Comparison of ENCODE assay signal across 8 cellular contexts in genomic region chr15:78265137-78265460, GRCh38. TPM values are rescaled to one million over a fixed set of nuclear protein-coding genes. Genes with fewer than 3 reads are reported as not detected.
DNase-seq lines count a peak whose midpoint lies in the region; ATAC-seq and FAIRE-seq lines count a peak whose summit lies in the region.

No MANE protein-coding gene starts in this region.

- peak overlapping the region; percentile 89 for H3K27ac Mint-ChIP-seq in stimulated activated naive CD8-positive, alpha-beta T cell treated with anti-CD3 and anti-CD28 coated beads, Interleukin-15, Interleukin-2, amounts not matched to agents 100 ng/mL and 50 ng/mL, for 24 hours

- H3K4me3 Mint-ChIP-seq in stimulated activated naive CD8-positive, alpha-beta T cell treated with anti-CD3 and anti-CD28 coated beads, Interleukin-15, Interleukin-2, amounts not matched to agents 100 ng/mL and 50 ng/mL, for 24 hours = peak overlapping the region; percentile 88

- no peak for DNase-seq in stimulated activated naive CD8-positive, alpha-beta T cell treated with anti-CD3 and anti-CD28 coated beads, Interleukin-15, Interleukin-2, amounts not matched to agents 100 U/mL and 50 U/mL, for 24 hours
- no peak for DNase-seq in NCI-H2227 (lab: John Stamatoyannopoulos, UW; ENCODE audit: unreplicated experiment)
- DNase-seq in urothelium cell line (ENCODE audit: low spot score) = no peak

- no peak for ATAC-seq in stimulated activated naive CD8-positive, alpha-beta T cell treated with anti-CD3 and anti-CD28 coated beads, Interleukin-15, Interleukin-2, amounts not matched to agents 100 U/mL and 50 U/mL, for 24 hours
- ATAC-seq in HG02885 (IDR thresholded peaks at IDR 0.05; ENCODE audit: poor library complexity, unreplicated experiment) (no peak), HG02610 (IDR thresholded peaks at IDR 0.05; ENCODE audit: unreplicated experiment) (no peak)

- H3K4me1 Mint-ChIP-seq in stimulated activated naive CD8-positive, alpha-beta T cell treated with anti-CD3 and anti-CD28 coated beads, Interleukin-15, Interleukin-2, amounts not matched to agents 100 ng/mL and 50 ng/mL, for 24 hours (ENCODE audit: low read depth) = peaks cover 29% of the 10 kb centered on the region

- H3K9me3 ChIP-seq in ectodermal cell (ENCODE audit: control insufficient read depth, low read length) (no peaks in the 10 kb centered on the region), muscle layer of duodenum (ENCODE audit: control insufficient read depth in 1 of 2, low read length in 2 of 2) (no peaks in the 10 kb centered on the region)

- H3K4me1 ChIP-seq in ectodermal cell (ENCODE audit: control insufficient read depth, insufficient read depth, low read length) (no peaks in the 10 kb centered on the region), muscle layer of duodenum (ENCODE audit: control insufficient read depth in 1 of 2, insufficient read depth in 2 of 2, low read length in 2 of 2) (peaks cover 9 to 13% of the 10 kb centered on the region in 2 donors)

- no peak for FAIRE-seq in urothelium cell line (lab: Jason Lieb, UNC)

- no peak overlapping the region for H3K27ac ChIP-seq in ectodermal cell (ENCODE audit: insufficient read depth, low read depth, low read length, poor library complexity, severe bottlenecking)
- H3K27ac ChIP-seq in muscle layer of duodenum (ENCODE audit: low read length) = peak overlapping the region; percentile 65

- H3K27me3 ChIP-seq in ectodermal cell (ENCODE audit: control insufficient read depth, insufficient read depth, low read length, poor library complexity, severe bottlenecking) (peaks cover 44% of the 10 kb centered on the region), muscle layer of duodenum (ENCODE audit: low read depth, low read length) (no peaks in the 10 kb centered on the region)

- H3K9me3 Mint-ChIP-seq in stimulated activated naive CD8-positive, alpha-beta T cell treated with anti-CD3 and anti-CD28 coated beads, Interleukin-15, Interleukin-2, amounts not matched to agents 100 ng/mL and 50 ng/mL, for 24 hours = no peaks in the 10 kb centered on the region

- peak overlapping the region; percentile 31 for H3K4me3 ChIP-seq in ectodermal cell (ENCODE audit: insufficient read depth, low read depth, low read length)
- peak overlapping the region; percentile 66 to 69 for H3K4me3 ChIP-seq in muscle layer of duodenum (ENCODE audit: low read depth in 1 of 2, low read length in 2 of 2)

- H3K27me3 Mint-ChIP-seq in stimulated activated naive CD8-positive, alpha-beta T cell treated with anti-CD3 and anti-CD28 coated beads, Interleukin-15, Interleukin-2, amounts not matched to agents 100 ng/mL and 50 ng/mL, for 24 hours = no peaks in the 10 kb centered on the region

- WGBS in ectodermal cell, 2 experiments = 72 to 74% methylated on average over 12 of the region's 12 CpGs

- peaks cover 23% of the 10 kb centered on the region for H3K36me3 Mint-ChIP-seq in stimulated activated naive CD8-positive, alpha-beta T cell treated with anti-CD3 and anti-CD28 coated beads, Interleukin-15, Interleukin-2, amounts not matched to agents 100 ng/mL and 50 ng/mL, for 24 hours (ENCODE audit: low read depth)

- H3K36me3 ChIP-seq in ectodermal cell (ENCODE audit: control insufficient read depth, insufficient read depth, low read length) (no peaks in the 10 kb centered on the region), muscle layer of duodenum (ENCODE audit: control insufficient read depth in 1 of 2, insufficient read depth in 2 of 2, low read length in 2 of 2) (no peaks in the 10 kb centered on the region)

RNA-seq across cellular contexts. Expression of gene DNAJA4, which starts 0.7 kb away (rescaled TPM):
- polyA plus RNA-seq in ectodermal cell (2013, experiment 1 of 4) = 1.3 TPM
- polyA plus RNA-seq in ectodermal cell (2013, experiment 2 of 4) = 2.0 TPM
- polyA plus RNA-seq in ectodermal cell (2013, experiment 3 of 4) = 1.1 TPM
- polyA plus RNA-seq in ectodermal cell (2013, experiment 4 of 4) = 1.9 TPM

RNA-seq across cellular contexts. Expression of gene ACSBG1, which starts 30.7 kb away (rescaled TPM):
- 0.70 TPM for polyA plus RNA-seq in ectodermal cell (2013, experiment 1 of 4)
- 0.44 TPM for polyA plus RNA-seq in ectodermal cell (2013, experiment 2 of 4)
- 0.59 TPM for polyA plus RNA-seq in ectodermal cell (2013, experiment 3 of 4)
- 0.81 TPM for polyA plus RNA-seq in ectodermal cell (2013, experiment 4 of 4)

RNA-seq across cellular contexts. Expression of gene SKIC8, which starts 34.3 kb away (rescaled TPM):
- polyA plus RNA-seq in ectodermal cell (2013, experiment 1 of 4) = 56.3 TPM
- 57.4 TPM for polyA plus RNA-seq in ectodermal cell (2013, experiment 2 of 4)
- polyA plus RNA-seq in ectodermal cell (2013, experiment 3 of 4) = 45.5 TPM
- 48.3 TPM for polyA plus RNA-seq in ectodermal cell (2013, experiment 4 of 4)
